In genomic region chr17:75691371-75692290, GRCh38 we compare ENCODE assay signal across 9 cellular contexts. TPM values are rescaled to one million over a fixed set of nuclear protein-coding genes. Genes with fewer than 3 reads are reported as not detected.
A peak's percentile ranks its signal among the peaks of the same experiment; 100 is the strongest.
DNase-seq lines count a peak whose midpoint lies in the region; ATAC-seq and TF ChIP-seq lines count a peak whose summit lies in the region.
"Had no signal": no experiment of that assay in that cellular context is flagged by ENCODE, and none has a peak within 500 bp of the region (broad histone marks: within the 10 kb centered on the region; RNA-seq: fewer than 3 reads in every experiment).

No MANE protein-coding gene starts in this region.

- H3K36me3 ChIP-seq in spleen (peaks cover 0 to 71% (median 37%) of the 10 kb centered on the region in 6 donors), adrenal gland (replicated peaks in 1 of 2) (no peaks in the 10 kb centered on the region)
- peaks cover 45% of the 10 kb centered on the region for H3K36me3 ChIP-seq in CD8-positive, alpha-beta memory T cell (ENCODE audit: insufficient read depth, low read length)

- intact Hi-C loops in spleen (cut with DNase I; ENCODE audit: low total_unique reads) (no loop called here), adrenal gland (cut with DNase I) (no loop called here)

- ATAC-seq in foreskin keratinocyte (peak; percentile 14), HG03039 (IDR thresholded peaks at IDR 0.05; ENCODE audit: unreplicated experiment) (no peak)

- H3K27me3 ChIP-seq in foreskin keratinocyte (no peaks in the 10 kb centered on the region), spleen (replicated peaks in 1 of 7) (no peaks in the 10 kb centered on the region), adrenal gland (no peaks in the 10 kb centered on the region)
- no peaks in the 10 kb centered on the region for H3K27me3 ChIP-seq in CD8-positive, alpha-beta memory T cell (ENCODE audit: insufficient read depth, low read length, poor library complexity, severe bottlenecking)

- CTCF ChIA-PET in CD8-positive, alpha-beta memory T cell (lab: Charles Lee), result no interaction called here

- H3K36me3 Mint-ChIP-seq in T-helper 2 cell treated with Interferon-gamma antibody and Interleukin-4, amounts not matched to agents 5 μg/mL and 100 μg/mL, for 36 hours (ENCODE audit: low read depth), result peaks cover 20% of the 10 kb centered on the region
- peaks cover 0 to 81% (median 8%) of the 10 kb centered on the region in 3 donors for H3K36me3 Mint-ChIP-seq in CD8-positive, alpha-beta memory T cell

- TF ChIP-seq CTCF in foreskin keratinocyte (conservative IDR thresholded peaks at IDR 0.05) (no peak), spleen (IDR thresholded peaks at IDR 0.05 in 8 of 11, conservative IDR thresholded peaks at IDR 0.05 in 3 of 11) (no peak), adrenal gland (IDR thresholded peaks at IDR 0.05) (no peak)

- H3K27me3 Mint-ChIP-seq in T-helper 2 cell treated with Interferon-gamma antibody and Interleukin-4, amounts not matched to agents 5 μg/mL and 100 μg/mL, for 36 hours (ENCODE audit: low read depth), result no peaks in the 10 kb centered on the region
- H3K27me3 Mint-ChIP-seq in CD8-positive, alpha-beta memory T cell, result no peaks in the 10 kb centered on the region

- H3K9me3 Mint-ChIP-seq in T-helper 2 cell treated with Interferon-gamma antibody and Interleukin-4, amounts not matched to agents 5 μg/mL and 100 μg/mL, for 36 hours, result no peaks in the 10 kb centered on the region
- no peaks in the 10 kb centered on the region for H3K9me3 Mint-ChIP-seq in CD8-positive, alpha-beta memory T cell

- H3K4me1 Mint-ChIP-seq in T-helper 2 cell treated with Interferon-gamma antibody and Interleukin-4, amounts not matched to agents 5 μg/mL and 100 μg/mL, for 36 hours (ENCODE audit: low read depth), result peaks cover 34% of the 10 kb centered on the region
- H3K4me1 Mint-ChIP-seq in CD8-positive, alpha-beta memory T cell, result peaks cover 34 to 50% (median 46%) of the 10 kb centered on the region in 3 donors

- H3K9me3 ChIP-seq in spleen (no peaks in the 10 kb centered on the region), adrenal gland (replicated peaks in 1 of 3) (no peaks in the 10 kb centered on the region)
- H3K9me3 ChIP-seq in CD8-positive, alpha-beta memory T cell (ENCODE audit: low read length), result no peaks in the 10 kb centered on the region

- POLR2A ChIA-PET in CD8-positive, alpha-beta memory T cell (lab: Charles Lee), result no interaction called here

- no peak overlapping the region for H3K4me3 ChIP-seq in spleen
- H3K4me3 ChIP-seq in CD8-positive, alpha-beta memory T cell (ENCODE audit: low read length), result no peak overlapping the region
- no peak overlapping the region for H3K4me3 ChIP-seq in adrenal gland

- H3K27ac ChIP-seq in foreskin keratinocyte (peak overlapping the region; percentile 66), spleen (peak overlapping the region in 3 of 8 donors; percentile 82 to 85 (median 84)), adrenal gland (no peak overlapping the region)
- no peak overlapping the region for H3K27ac ChIP-seq in CD8-positive, alpha-beta memory T cell (ENCODE audit: low read depth, low read length)

- H3K4me3 Mint-ChIP-seq in T-helper 2 cell treated with Interferon-gamma antibody and Interleukin-4, amounts not matched to agents 5 μg/mL and 100 μg/mL, for 36 hours, result no peak overlapping the region
- peak overlapping the region in 1 of 7 donors; percentile 28 for H3K4me3 Mint-ChIP-seq in CD8-positive, alpha-beta memory T cell

- peak; percentile 36 for DNase-seq in HCEC 1CT
- DNase-seq in T-helper 2 cell treated with Interferon-gamma antibody and Interleukin-4, amounts not matched to agents 5 μg/mL and 100 μg/mL, for 36 hours (ENCODE audit: low spot score), result peak; percentile 56
- DNase-seq in foreskin keratinocyte, result peak; percentile 89 to 95
- DNase-seq in spleen, result peak; percentile 34
- DNase-seq in CD8-positive, alpha-beta memory T cell, result no peak
- no peak for DNase-seq in activated gamma-delta T cell treated with Interleukin-2 at 50 U/mL for 16 hours
- DNase-seq in adrenal gland, result no peak
- DNase-seq: retina had no signal

- no peak for TF ChIP-seq POLR2A in spleen (IDR thresholded peaks at IDR 0.05)
- no peak for TF ChIP-seq POLR2A in adrenal gland (IDR thresholded peaks at IDR 0.05)

- H3K4me1 ChIP-seq in foreskin keratinocyte, result peaks cover 75% of the 10 kb centered on the region
- H3K4me1 ChIP-seq in spleen, result peaks cover 35 to 88% (median 63%) of the 10 kb centered on the region in 6 donors
- H3K4me1 ChIP-seq in CD8-positive, alpha-beta memory T cell (ENCODE audit: insufficient read depth, low read length), result peaks cover 43% of the 10 kb centered on the region
- H3K4me1 ChIP-seq in adrenal gland (replicated peaks in 1 of 2), result peaks cover 4 to 45% of the 10 kb centered on the region in 2 donors

- 67 to 83% (median 72%) methylated on average over 13 of the region's 13 CpGs for WGBS in spleen, 5 donors
- WGBS in adrenal gland, 4 donors, result 84 to 92% (median 85%) methylated on average over 7 to 13 of the region's 13 CpGs

- H3K27ac Mint-ChIP-seq in T-helper 2 cell treated with Interferon-gamma antibody and Interleukin-4, amounts not matched to agents 5 μg/mL and 100 μg/mL, for 36 hours, result peak overlapping the region; percentile 68
- H3K27ac Mint-ChIP-seq in CD8-positive, alpha-beta memory T cell, result peak overlapping the region in 2 of 8 donors; percentile 34 to 63

RNA-seq across cellular contexts. Expression of gene SAP30BP, which starts 24.5 kb away (rescaled TPM):
- total RNA-seq in foreskin keratinocyte, result 95.0 and 96.3 TPM in 2 replicates
- 113 and 118 TPM in 2 replicates for polyA plus RNA-seq in foreskin keratinocyte
- total RNA-seq in spleen, result 100 to 1,000 TPM in 3 of 7 donors, 10 to 100 TPM in 4; 71.6 to 110 (median 82.1) TPM
- polyA plus RNA-seq in spleen, result 10 to 100 TPM; 53.8 to 76.7 (median 70.4) TPM
- total RNA-seq in CD8-positive, alpha-beta memory T cell, result 100 to 1,000 TPM in 1 of 2 experiments, 10 to 100 TPM in 1; 98.0 to 111 TPM
- 87.5 TPM for polyA plus RNA-seq in CD8-positive, alpha-beta memory T cell
- 100 to 1,000 TPM in 1 of 8 donors, 10 to 100 TPM in 7; 45.3 to 100 (median 61.5) TPM for total RNA-seq in adrenal gland
- polyA plus RNA-seq in adrenal gland, result 100 to 1,000 TPM in 2 of 3 donors, 10 to 100 TPM in 1; 73.4 to 130 (median 121) TPM

RNA-seq across cellular contexts. Expression of gene RECQL5, which starts 24.7 kb away (rescaled TPM):
- total RNA-seq in foreskin keratinocyte (26.3 and 27.4 TPM in 2 replicates), spleen (10 to 100 TPM; 25.7 to 51.0 (median 37.6) TPM), adrenal gland (10 to 100 TPM; 13.9 to 49.6 (median 32.9) TPM)
- polyA plus RNA-seq in foreskin keratinocyte (19.5 and 20.5 TPM in 2 replicates), spleen (10 to 100 TPM; 28.2 to 48.8 (median 47.4) TPM), adrenal gland (100 to 1,000 TPM in 1 of 3 donors, 10 to 100 TPM in 2; 11.2 to 188 (median 64.9) TPM)
- 10 to 100 TPM; 28.5 to 30.3 TPM for total RNA-seq in CD8-positive, alpha-beta memory T cell
- 16.0 TPM for polyA plus RNA-seq in CD8-positive, alpha-beta memory T cell

RNA-seq across cellular contexts. Expression of gene ITGB4, which starts 29.6 kb away (rescaled TPM):
- total RNA-seq in foreskin keratinocyte, result 956 and 1,415 TPM in 2 replicates
- 1,123 and 1,776 TPM in 2 replicates for polyA plus RNA-seq in foreskin keratinocyte
- 100 to 1,000 TPM in 3 of 7 donors, 10 to 100 TPM in 4; 80.4 to 205 (median 90.1) TPM for total RNA-seq in spleen
- polyA plus RNA-seq in spleen, result 10 to 100 TPM; 16.6 to 49.9 (median 30.1) TPM
- total RNA-seq in CD8-positive, alpha-beta memory T cell, result 1 to 10 TPM; 1.8 to 2.1 TPM
- 1.5 TPM for polyA plus RNA-seq in CD8-positive, alpha-beta memory T cell
- 1 to 10 TPM; 3.1 to 9.4 (median 6.9) TPM for total RNA-seq in adrenal gland
- 10 to 100 TPM in 2 of 3 donors, 1 to 10 TPM in 1; 1.0 to 12.5 (median 12.1) TPM for polyA plus RNA-seq in adrenal gland

RNA-seq across cellular contexts. Expression of gene SMIM5, which starts 58.4 kb away (rescaled TPM):
- total RNA-seq in foreskin keratinocyte (not detected in 2 replicates), spleen (1 to 10 TPM; 2.1 to 5.1 (median 3.4) TPM), adrenal gland (1 to 10 TPM in 1 of 8 donors, under 1 TPM in 3, not detected in 4; 0.17 to 1.1 (median 0.67) TPM)
- polyA plus RNA-seq in foreskin keratinocyte (0.06 TPM in 1 of 2 replicates, not detected in the other), spleen (1 to 10 TPM; 3.0 to 4.7 (median 4.7) TPM), adrenal gland (1 to 10 TPM in 2 of 3 donors, under 1 TPM in 1; 0.13 to 2.6 (median 1.7) TPM)
- under 1 TPM in 1 of 2 experiments, not detected in 1; 0.20 TPM for total RNA-seq in CD8-positive, alpha-beta memory T cell
- 0.13 TPM for polyA plus RNA-seq in CD8-positive, alpha-beta memory T cell

Comparison
In these comparisons a context has a peak if more than half of its experiments do, and no peak if none do; other contexts are left out.
1. DNase-seq: peak in HCEC 1CT (single experiment), T-helper 2 cell treated with Interferon-gamma antibody and Interleukin-4, amounts not matched to agents 5 μg/mL and 100 μg/mL, for 36 hours (single experiment), foreskin keratinocyte (2 of 2) and spleen (single experiment); none in CD8-positive, alpha-beta memory T cell (0 of 5), activated gamma-delta T cell treated with Interleukin-2 at 50 U/mL for 16 hours (single experiment) and adrenal gland (0 of 7).
2. RNA of gene ITGB4, which starts 29.6 kb away (total RNA-seq): 956 to 1,415 TPM in foreskin keratinocyte and 80.4 to 205 TPM in spleen; 3.1 to 9.4 TPM in adrenal gland and 1.8 to 2.1 TPM in CD8-positive, alpha-beta memory T cell; every median in the first group is over 4 times any median in the second.